In genomic region chr3:48151807-48152427, GRCh38 we compare ENCODE assay signal across 10 cellular contexts. TPM values are rescaled to one million over a fixed set of nuclear protein-coding genes. Genes with fewer than 3 reads are reported as not detected.
DNase-seq lines count a peak whose midpoint lies in the region; ATAC-seq and TF ChIP-seq lines count a peak whose summit lies in the region.
"Had no signal": no experiment of that assay in that cellular context is flagged by ENCODE, and none has a peak within 500 bp of the region (broad histone marks: within the 10 kb centered on the region; RNA-seq: fewer than 3 reads in every experiment).

No MANE protein-coding gene starts in this region.

- H3K27ac Mint-ChIP-seq in brain: peak overlapping the region in 4 of 5 experiments; percentile 27 to 66 (median 49)

- H3K79me2 ChIP-seq in PC-3 (ENCODE audit: low read length) (no peaks in the 10 kb centered on the region), smooth muscle cell (ENCODE audit: low read depth) (no peaks in the 10 kb centered on the region)

- H3K4me3 ChIP-seq in PC-3 (ENCODE audit: low read length): peak overlapping the region; percentile 23; the same call in 1 of the 2 replicates
- no peak overlapping the region for H3K4me3 ChIP-seq in liver (ENCODE audit: low read depth in 1 of 3, low read length in 3 of 3)
- H3K4me3 ChIP-seq in smooth muscle cell: no peak overlapping the region
- H3K4me3 ChIP-seq: esophagus muscularis mucosa had no signal

- H3K27me3 ChIP-seq in PC-3 (ENCODE audit: low read length) (no peaks in the 10 kb centered on the region), liver (ENCODE audit: control insufficient read depth in 4 of 4, insufficient read depth in 4 of 4, low read length in 3 of 4) (no peaks in the 10 kb centered on the region), smooth muscle cell (ENCODE audit: low read depth) (no peaks in the 10 kb centered on the region)
- H3K27me3 ChIP-seq: esophagus muscularis mucosa, neutrophil had no signal

- no TSS peak for BruUV-seq in PC-3 (replicated peaks; lab: Mats Ljungman, UMichigan)

- no peaks in the 10 kb centered on the region for H3K9me3 Mint-ChIP-seq in brain

- POLR2A ChIA-PET in PC-3 (lab: Charles Lee; ENCODE audit: unreplicated experiment): interaction anchor here (0.5 to 1.0 kb wide), 4 partner anchors 62 to 324 kb away, joined by 3 to 10 read pairs (median 4); no protein-coding TSS in a partner anchor

- TF ChIP-seq CTCF in PC-3 (conservative IDR thresholded peaks at IDR 0.05; ENCODE audit: low read depth, low read length) (no peak), brain (conservative IDR thresholded peaks at IDR 0.05) (peak in 1 of 2 experiments; percentile 18), liver (IDR thresholded peaks at IDR 0.05; ENCODE audit: low read depth, low read length, missing input control) (no peak), smooth muscle cell (IDR thresholded peaks at IDR 0.05; ENCODE audit: borderline replicate concordance, insufficient read depth, poor library complexity, severe bottlenecking) (no peak)

- CTCF ChIA-PET in PC-3 (lab: Charles Lee): interaction anchor here (0.5 to 2.2 kb wide), 14 partner anchors 51 to 476 kb away, joined by 3 to 27 read pairs (median 4); no protein-coding TSS in a partner anchor

- H3K9me3 ChIP-seq in PC-3 (ENCODE audit: low read length): no peaks in the 10 kb centered on the region
- no peaks in the 10 kb centered on the region for H3K9me3 ChIP-seq in liver (ENCODE audit: control insufficient read depth in 4 of 4, low read length in 3 of 4)
- no peaks in the 10 kb centered on the region for H3K9me3 ChIP-seq in smooth muscle cell (replicated peaks; ENCODE audit: low read depth)
- H3K9me3 ChIP-seq: esophagus muscularis mucosa, neutrophil had no signal

- H3K9ac ChIP-seq in PC-3 (ENCODE audit: low read length) (no peak overlapping the region), liver (ENCODE audit: low read depth in 1 of 2, low read length in 2 of 2) (no peak overlapping the region), smooth muscle cell (ENCODE audit: low read depth) (no peak overlapping the region)

- no peak overlapping the region for H3K4me3 Mint-ChIP-seq in brain

- H3K36me3 ChIP-seq in PC-3 (ENCODE audit: low read depth, low read length) (peaks cover 2% of the 10 kb centered on the region; the same call in 1 of the 2 replicates), liver (ENCODE audit: control insufficient read depth in 4 of 4, insufficient read depth in 3 of 4, low read depth in 1 of 4, low read length in 3 of 4) (no peaks in the 10 kb centered on the region), smooth muscle cell (ENCODE audit: low read depth) (no peaks in the 10 kb centered on the region)
- H3K36me3 ChIP-seq: esophagus muscularis mucosa, neutrophil had no signal

- no peaks in the 10 kb centered on the region for H3K36me3 Mint-ChIP-seq in brain

- H3K4me1 Mint-ChIP-seq in brain: peaks cover 12% of the 10 kb centered on the region

- DNase-seq in PC-3 (peak; percentile 13), smooth muscle cell (lab: John Stamatoyannopoulos, UW; ENCODE audit: unreplicated experiment) (no peak), amniotic stem cell (lab: John Stamatoyannopoulos, UW) (no peak), T-helper 1 cell (no peak)

- peak overlapping the region; percentile 56 for H3K4me2 ChIP-seq in PC-3 (ENCODE audit: low read length)
- H3K4me2 ChIP-seq in smooth muscle cell: no peak overlapping the region

- peaks cover 40% of the 10 kb centered on the region for H3K4me1 ChIP-seq in PC-3 (ENCODE audit: insufficient read depth, low read length)
- peaks cover 0 to 8% (median 4%) of the 10 kb centered on the region in 4 donors for H3K4me1 ChIP-seq in liver (ENCODE audit: control insufficient read depth in 4 of 4, insufficient read depth in 4 of 4, low read length in 3 of 4)
- H3K4me1 ChIP-seq in smooth muscle cell (ENCODE audit: low read depth): no peaks in the 10 kb centered on the region

- TF ChIP-seq RAD21 in liver (IDR thresholded peaks at IDR 0.05): peak in 1 of 2 donors; percentile 22

- 0 out of 2 replicates have a peak, but pooled peaks cover 3% of the 10 kb centered on the region for H4K20me1 ChIP-seq in PC-3 (ENCODE audit: low read length)
- H4K20me1 ChIP-seq in smooth muscle cell (ENCODE audit: low read depth): no peaks in the 10 kb centered on the region

- peaks cover 2% of the 10 kb centered on the region for H3K27me3 Mint-ChIP-seq in brain

- intact Hi-C loops in PC-3 (cut with micrococcal nuclease): loop anchor here (1.0 to 5.0 kb wide), 6 partner anchors 63 to 315 kb away; no protein-coding TSS in a partner anchor

- WGBS in liver: 40% methylated on average over 8 of the region's 8 CpGs
- 61% methylated on average over 8 of the region's 8 CpGs for WGBS in smooth muscle cell (ENCODE audit: low lambda C conversion rate)

- H3K27ac ChIP-seq in PC-3 (ENCODE audit: low read length) (peak overlapping the region; percentile 60; the same call in 1 of the 2 replicates), liver (ENCODE audit: low read depth in 1 of 2, low read length in 2 of 2) (peak overlapping the region in 1 of 2 donors; percentile 3), smooth muscle cell (ENCODE audit: low read depth) (no peak overlapping the region)
- H3K27ac ChIP-seq: neutrophil had no signal

- no peaks in the 10 kb centered on the region for H3K9me2 ChIP-seq in PC-3 (replicated peaks; ENCODE audit: low read length)

- H3F3A ChIP-seq in PC-3 (ENCODE audit: low read length, unreplicated experiment) (peaks cover 3% of the 10 kb centered on the region), smooth muscle cell (ENCODE audit: low read depth) (no peaks in the 10 kb centered on the region)

- H2AFZ ChIP-seq in PC-3 (ENCODE audit: low read length) (peak overlapping the region; percentile 70), smooth muscle cell (ENCODE audit: low read depth) (peak overlapping the region; percentile 47)

- peak; percentile 51 for ATAC-seq in PC-3
- no peak for ATAC-seq in GM21528 (IDR thresholded peaks at IDR 0.05; ENCODE audit: low FRiP score, unreplicated experiment)
- no peak for ATAC-seq in GM21515 (IDR thresholded peaks at IDR 0.05; ENCODE audit: unreplicated experiment)

TF ChIP-seq in liver, 16 proteins besides CTCF, POLR2A, EP300 and RAD21:
- TF ChIP-seq SP1 (IDR thresholded peaks at IDR 0.05) (no peak), HNF4A (conservative IDR thresholded peaks at IDR 0.05) (peak; percentile 38 to 45)

RNA-seq across cellular contexts. Expression of gene CDC25A, which starts 36.3 kb away (rescaled TPM):
- total RNA-seq in PC-3 (2014; rRNA removed) (42.4 and 43.0 TPM in 2 replicates), liver (10 to 100 TPM in 1 of 2 donors, under 1 TPM in 1; 0.25 to 29.6 TPM), smooth muscle cell (2.5 and 4.9 TPM in 2 replicates)
- polyA plus RNA-seq in brain (ENCODE audit: insufficient read depth, low read depth, low replicate concordance) (3.5 TPM), liver (under 1 TPM; 0.18 to 0.95 TPM), smooth muscle cell (4.2 and 4.7 TPM in 2 replicates)
